In the genomic region with DNA sequence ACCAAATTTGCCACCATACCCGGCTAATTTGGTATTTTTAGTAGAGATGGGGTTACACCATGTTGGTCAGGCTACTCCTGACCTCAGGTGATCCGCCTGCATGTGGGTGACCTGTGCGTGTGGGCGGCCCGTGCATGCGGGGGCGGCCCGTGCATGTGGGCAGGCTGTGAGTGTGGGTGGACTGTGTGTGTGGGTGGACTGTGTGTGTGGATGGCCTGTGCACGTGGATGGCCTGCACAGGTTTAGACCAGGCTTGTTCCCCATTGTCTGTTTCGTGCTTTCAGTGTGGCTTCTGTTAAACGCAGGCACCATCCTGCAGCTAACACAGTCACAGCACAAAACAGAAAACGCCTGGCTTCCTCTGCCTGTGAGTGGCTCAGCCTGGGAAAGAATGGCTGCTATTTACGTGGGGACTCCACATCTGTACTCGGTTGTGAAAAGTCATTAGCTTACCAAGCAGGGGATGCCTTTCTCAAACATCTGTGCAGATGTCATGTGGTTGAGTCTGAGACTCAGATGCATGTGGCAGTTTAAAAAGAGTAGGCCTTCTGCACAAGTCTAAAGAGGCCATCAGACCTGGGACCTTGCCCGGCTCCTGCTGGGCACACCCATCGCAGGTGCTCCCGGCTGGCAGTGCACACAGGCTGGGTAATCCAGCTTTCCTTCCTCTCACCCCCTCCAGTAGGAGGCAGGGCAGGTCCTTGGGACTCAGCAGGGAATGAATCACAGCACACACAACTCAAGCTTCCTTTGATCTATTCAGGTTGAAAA, we compare ENCODE assay signal across 9 cellular contexts.
DNase-seq lines count a peak whose midpoint lies in the region; ATAC-seq and TF ChIP-seq lines count a peak whose summit lies in the region.
"Had no signal": no experiment of that assay in that cellular context is flagged by ENCODE, and none has a peak within 500 bp of the region (broad histone marks: within the 10 kb centered on the region; RNA-seq: fewer than 3 reads in every experiment).

No MANE protein-coding gene starts in this region.

- no peaks in the 10 kb centered on the region for H3K4me1 Mint-ChIP-seq in activated T-cell treated with anti-CD3 and anti-CD28 coated beads, Interleukin-2, amount 50 U/mL, for 4 hours (ENCODE audit: low read depth)

- H3K27me3 Mint-ChIP-seq in activated T-cell treated with anti-CD3 and anti-CD28 coated beads, Interleukin-2, amount 50 U/mL, for 4 hours (ENCODE audit: low read depth): peaks cover 2% of the 10 kb centered on the region

- no peaks in the 10 kb centered on the region for H3K9me3 Mint-ChIP-seq in activated T-cell treated with anti-CD3 and anti-CD28 coated beads, Interleukin-2, amount 50 U/mL, for 4 hours

- no peak overlapping the region for H3K4me3 Mint-ChIP-seq in activated T-cell treated with anti-CD3 and anti-CD28 coated beads, Interleukin-2, amount 50 U/mL, for 4 hours

- TF ChIP-seq CTCF in epithelial cell of esophagus (IDR thresholded peaks at IDR 0.05; ENCODE audit: insufficient read depth, low read depth, low read length, missing control alignments) (peak; percentile 75), omental fat pad (IDR thresholded peaks at IDR 0.05) (no peak)

- DNase-seq in DMS79 treated with DMSO at 0.1 percent for 48 hours (lab: John Stamatoyannopoulos, UW) (peak; percentile 68), NCI-H2196 treated with DMSO at 0.1 percent for 48 hours (lab: John Stamatoyannopoulos, UW; ENCODE audit: unreplicated experiment) (peak; percentile 24), epithelial cell of esophagus (ENCODE audit: low read depth) (peak; percentile 75), omental fat pad (ENCODE audit: low spot score) (no peak), UCSD-AML1 (lab: John Stamatoyannopoulos, UW; ENCODE audit: unreplicated experiment) (no peak)
- no peak for DNase-seq in activated T-cell treated with anti-CD3 and anti-CD28 coated beads, Interleukin-2, amount 50 U/mL, for 4 hours
- no peak for DNase-seq in stimulated activated naive CD4-positive, alpha-beta T cell (lab: John Stamatoyannopoulos, UW)
- DNase-seq: occipital lobe had no signal

- H3K36me3 Mint-ChIP-seq in activated T-cell treated with anti-CD3 and anti-CD28 coated beads, Interleukin-2, amount 50 U/mL, for 4 hours (ENCODE audit: insufficient read depth): no peaks in the 10 kb centered on the region

- ATAC-seq in omental fat pad (ENCODE audit: low FRiP score): peak; percentile 42
- ATAC-seq in activated T-cell treated with anti-CD3 and anti-CD28 coated beads, Interleukin-2, amount 50 U/mL, for 4 hours: no peak
- no peak for ATAC-seq in HG02981 (IDR thresholded peaks at IDR 0.05; ENCODE audit: unreplicated experiment)

- H3K4me3 ChIP-seq in epithelial cell of esophagus (ENCODE audit: low read length): no peak overlapping the region

Comparison
In these comparisons a context has a peak if more than half of its experiments do, and no peak if none do; other contexts are left out.
1. DNase-seq: peak in DMS79 treated with DMSO at 0.1 percent for 48 hours (single experiment), NCI-H2196 treated with DMSO at 0.1 percent for 48 hours (single experiment) and epithelial cell of esophagus (single experiment); none in omental fat pad (single experiment), UCSD-AML1 (single experiment), activated T-cell treated with anti-CD3 and anti-CD28 coated beads, Interleukin-2, amount 50 U/mL, for 4 hours (single experiment) and stimulated activated naive CD4-positive, alpha-beta T cell (0 of 6).